ENCODE assay signal across 1 cellular context in genomic region chr3:58519668-58520402, GRCh38.
TF ChIP-seq lines count a peak whose summit lies in the region.

No MANE protein-coding gene starts in this region.

TF ChIP-seq in HepG2, 621 proteins besides CTCF, POLR2A, EP300 and RAD21 (continued from another document and continues in another):
- TF ChIP-seq, protein P1, sequence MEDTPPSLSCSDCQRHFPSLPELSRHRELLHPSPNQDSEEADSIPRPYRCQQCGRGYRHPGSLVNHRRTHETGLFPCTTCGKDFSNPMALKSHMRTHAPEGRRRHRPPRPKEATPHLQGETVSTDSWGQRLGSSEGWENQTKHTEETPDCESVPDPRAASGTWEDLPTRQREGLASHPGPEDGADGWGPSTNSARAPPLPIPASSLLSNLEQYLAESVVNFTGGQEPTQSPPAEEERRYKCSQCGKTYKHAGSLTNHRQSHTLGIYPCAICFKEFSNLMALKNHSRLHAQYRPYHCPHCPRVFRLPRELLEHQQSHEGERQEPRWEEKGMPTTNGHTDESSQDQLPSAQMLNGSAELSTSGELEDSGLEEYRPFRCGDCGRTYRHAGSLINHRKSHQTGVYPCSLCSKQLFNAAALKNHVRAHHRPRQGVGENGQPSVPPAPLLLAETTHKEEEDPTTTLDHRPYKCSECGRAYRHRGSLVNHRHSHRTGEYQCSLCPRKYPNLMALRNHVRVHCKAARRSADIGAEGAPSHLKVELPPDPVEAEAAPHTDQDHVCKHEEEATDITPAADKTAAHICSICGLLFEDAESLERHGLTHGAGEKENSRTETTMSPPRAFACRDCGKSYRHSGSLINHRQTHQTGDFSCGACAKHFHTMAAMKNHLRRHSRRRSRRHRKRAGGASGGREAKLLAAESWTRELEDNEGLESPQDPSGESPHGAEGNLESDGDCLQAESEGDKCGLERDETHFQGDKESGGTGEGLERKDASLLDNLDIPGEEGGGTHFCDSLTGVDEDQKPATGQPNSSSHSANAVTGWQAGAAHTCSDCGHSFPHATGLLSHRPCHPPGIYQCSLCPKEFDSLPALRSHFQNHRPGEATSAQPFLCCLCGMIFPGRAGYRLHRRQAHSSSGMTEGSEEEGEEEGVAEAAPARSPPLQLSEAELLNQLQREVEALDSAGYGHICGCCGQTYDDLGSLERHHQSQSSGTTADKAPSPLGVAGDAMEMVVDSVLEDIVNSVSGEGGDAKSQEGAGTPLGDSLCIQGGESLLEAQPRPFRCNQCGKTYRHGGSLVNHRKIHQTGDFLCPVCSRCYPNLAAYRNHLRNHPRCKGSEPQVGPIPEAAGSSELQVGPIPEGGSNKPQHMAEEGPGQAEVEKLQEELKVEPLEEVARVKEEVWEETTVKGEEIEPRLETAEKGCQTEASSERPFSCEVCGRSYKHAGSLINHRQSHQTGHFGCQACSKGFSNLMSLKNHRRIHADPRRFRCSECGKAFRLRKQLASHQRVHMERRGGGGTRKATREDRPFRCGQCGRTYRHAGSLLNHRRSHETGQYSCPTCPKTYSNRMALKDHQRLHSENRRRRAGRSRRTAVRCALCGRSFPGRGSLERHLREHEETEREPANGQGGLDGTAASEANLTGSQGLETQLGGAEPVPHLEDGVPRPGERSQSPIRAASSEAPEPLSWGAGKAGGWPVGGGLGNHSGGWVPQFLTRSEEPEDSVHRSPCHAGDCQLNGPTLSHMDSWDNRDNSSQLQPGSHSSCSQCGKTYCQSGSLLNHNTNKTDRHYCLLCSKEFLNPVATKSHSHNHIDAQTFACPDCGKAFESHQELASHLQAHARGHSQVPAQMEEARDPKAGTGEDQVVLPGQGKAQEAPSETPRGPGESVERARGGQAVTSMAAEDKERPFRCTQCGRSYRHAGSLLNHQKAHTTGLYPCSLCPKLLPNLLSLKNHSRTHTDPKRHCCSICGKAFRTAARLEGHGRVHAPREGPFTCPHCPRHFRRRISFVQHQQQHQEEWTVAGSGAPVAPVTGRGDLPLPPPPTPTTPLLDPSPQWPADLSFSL (CRISPR knock-in tag; IDR thresholded peaks at IDR 0.05) = no peak
- TF ChIP-seq HIC2 (CRISPR knock-in tag; IDR thresholded peaks at IDR 0.05; ENCODE audit: low read depth) = no peak
- TF ChIP-seq ZNF546 (CRISPR knock-in tag; conservative IDR thresholded peaks at IDR 0.05) = no peak
- TF ChIP-seq KDM2A (CRISPR knock-in tag; IDR thresholded peaks at IDR 0.05; ENCODE audit: borderline replicate concordance, low read depth) = 0 out of 2 replicates have a peak, but pooled peaks have one; percentile 15
- peak; percentile 50; the same call in 1 of the 2 replicates for TF ChIP-seq ELF3 (CRISPR knock-in tag; IDR thresholded peaks at IDR 0.05)
- no peak for TF ChIP-seq FOXK2 (IDR thresholded peaks at IDR 0.05)
- TF ChIP-seq ATF4 (CRISPR knock-in tag; IDR thresholded peaks at IDR 0.05) = no peak
- TF ChIP-seq, protein P2, sequence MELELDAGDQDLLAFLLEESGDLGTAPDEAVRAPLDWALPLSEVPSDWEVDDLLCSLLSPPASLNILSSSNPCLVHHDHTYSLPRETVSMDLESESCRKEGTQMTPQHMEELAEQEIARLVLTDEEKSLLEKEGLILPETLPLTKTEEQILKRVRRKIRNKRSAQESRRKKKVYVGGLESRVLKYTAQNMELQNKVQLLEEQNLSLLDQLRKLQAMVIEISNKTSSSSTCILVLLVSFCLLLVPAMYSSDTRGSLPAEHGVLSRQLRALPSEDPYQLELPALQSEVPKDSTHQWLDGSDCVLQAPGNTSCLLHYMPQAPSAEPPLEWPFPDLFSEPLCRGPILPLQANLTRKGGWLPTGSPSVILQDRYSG (CRISPR knock-in tag; IDR thresholded peaks at IDR 0.05) = no peak
- no peak for TF ChIP-seq ZNF225 (CRISPR knock-in tag; IDR thresholded peaks at IDR 0.05)
- no peak for TF ChIP-seq DMTF1 (CRISPR knock-in tag; IDR thresholded peaks at IDR 0.05)
- TF ChIP-seq ZNF484 (CRISPR knock-in tag; IDR thresholded peaks at IDR 0.05; ENCODE audit: borderline replicate concordance, low read depth) = no peak
- TF ChIP-seq, protein P3, sequence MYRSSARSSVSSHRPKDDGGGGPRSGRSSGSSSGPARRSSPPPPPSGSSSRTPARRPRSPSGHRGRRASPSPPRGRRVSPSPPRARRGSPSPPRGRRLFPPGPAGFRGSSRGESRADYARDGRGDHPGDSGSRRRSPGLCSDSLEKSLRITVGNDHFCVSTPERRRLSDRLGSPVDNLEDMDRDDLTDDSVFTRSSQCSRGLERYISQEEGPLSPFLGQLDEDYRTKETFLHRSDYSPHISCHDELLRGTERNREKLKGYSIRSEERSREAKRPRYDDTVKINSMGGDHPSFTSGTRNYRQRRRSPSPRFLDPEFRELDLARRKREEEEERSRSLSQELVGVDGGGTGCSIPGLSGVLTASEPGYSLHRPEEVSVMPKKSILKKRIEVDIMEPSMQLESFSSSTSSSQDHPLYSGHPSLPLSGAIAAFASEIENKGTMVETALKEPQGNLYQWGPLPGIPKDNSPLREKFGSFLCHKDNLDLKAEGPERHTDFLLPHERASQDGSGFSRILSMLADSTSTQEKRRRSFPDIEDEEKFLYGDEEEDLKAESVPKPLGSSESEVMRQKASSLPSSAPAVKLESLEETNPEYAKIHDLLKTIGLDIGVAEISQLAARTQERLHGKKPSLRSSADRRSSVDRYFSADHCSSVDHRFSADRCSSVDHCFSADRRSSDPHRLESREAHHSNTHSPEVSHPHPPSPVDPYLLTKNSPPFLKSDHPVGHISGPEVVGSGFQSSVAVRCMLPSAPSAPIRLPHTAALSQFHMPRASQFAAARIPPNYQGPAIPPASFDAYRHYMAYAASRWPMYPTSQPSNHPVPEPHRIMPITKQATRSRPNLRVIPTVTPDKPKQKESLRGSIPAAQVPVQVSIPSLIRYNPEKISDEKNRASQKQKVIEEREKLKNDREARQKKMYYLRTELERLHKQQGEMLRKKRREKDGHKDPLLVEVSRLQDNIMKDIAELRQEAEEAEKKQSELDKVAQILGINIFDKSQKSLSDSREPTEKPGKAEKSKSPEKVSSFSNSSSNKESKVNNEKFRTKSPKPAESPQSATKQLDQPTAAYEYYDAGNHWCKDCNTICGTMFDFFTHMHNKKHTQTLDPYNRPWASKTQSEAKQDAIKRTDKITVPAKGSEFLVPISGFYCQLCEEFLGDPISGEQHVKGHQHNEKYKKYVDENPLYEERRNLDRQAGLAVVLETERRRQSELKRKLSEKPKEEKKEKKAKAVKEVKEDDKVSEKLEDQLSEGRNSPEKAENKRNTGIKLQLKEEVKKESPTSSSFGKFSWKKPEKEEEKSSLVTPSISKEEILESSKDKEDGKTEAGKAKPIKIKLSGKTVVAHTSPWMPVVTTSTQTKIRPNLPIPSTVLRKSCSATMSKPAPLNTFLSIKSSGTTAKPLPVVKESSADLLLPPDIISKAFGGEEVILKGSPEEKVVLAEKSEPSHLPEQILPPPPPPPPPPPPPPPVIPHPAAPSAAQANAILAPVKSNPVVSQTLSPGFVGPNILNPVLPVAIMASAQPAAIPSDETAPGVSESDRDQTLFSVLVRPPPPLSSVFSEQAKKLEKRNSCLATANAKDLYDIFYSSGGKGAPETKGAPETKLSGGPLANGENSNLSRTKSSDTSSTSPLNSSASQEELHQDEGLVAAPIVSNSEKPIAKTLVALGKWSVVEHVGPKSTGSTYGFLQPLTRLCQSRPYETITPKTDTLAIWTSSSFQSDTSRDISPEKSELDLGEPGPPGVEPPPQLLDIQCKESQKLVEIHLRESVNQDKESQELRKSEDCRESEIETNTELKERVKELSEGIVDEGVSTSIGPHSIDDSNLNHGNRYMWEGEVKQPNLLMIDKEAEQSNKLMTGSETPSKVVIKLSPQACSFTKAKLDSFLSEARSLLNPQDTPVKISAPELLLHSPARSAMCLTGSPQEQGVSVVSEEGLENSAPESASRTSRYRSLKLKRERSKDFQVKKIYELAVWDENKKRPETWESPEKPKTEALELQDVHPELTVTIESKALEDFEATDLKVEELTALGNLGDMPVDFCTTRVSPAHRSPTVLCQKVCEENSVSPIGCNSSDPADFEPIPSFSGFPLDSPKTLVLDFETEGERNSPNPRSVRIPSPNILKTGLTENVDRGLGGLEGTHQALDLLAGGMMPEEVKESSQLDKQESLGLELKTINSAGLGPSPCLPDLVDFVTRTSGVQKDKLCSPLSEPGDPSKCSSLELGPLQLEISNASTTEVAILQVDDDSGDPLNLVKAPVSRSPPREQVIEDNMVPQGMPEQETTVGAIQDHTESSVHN (CRISPR knock-in tag; IDR thresholded peaks at IDR 0.05) = peak; percentile 71; the same call in 1 of the 2 replicates
- TF ChIP-seq, protein P4, sequence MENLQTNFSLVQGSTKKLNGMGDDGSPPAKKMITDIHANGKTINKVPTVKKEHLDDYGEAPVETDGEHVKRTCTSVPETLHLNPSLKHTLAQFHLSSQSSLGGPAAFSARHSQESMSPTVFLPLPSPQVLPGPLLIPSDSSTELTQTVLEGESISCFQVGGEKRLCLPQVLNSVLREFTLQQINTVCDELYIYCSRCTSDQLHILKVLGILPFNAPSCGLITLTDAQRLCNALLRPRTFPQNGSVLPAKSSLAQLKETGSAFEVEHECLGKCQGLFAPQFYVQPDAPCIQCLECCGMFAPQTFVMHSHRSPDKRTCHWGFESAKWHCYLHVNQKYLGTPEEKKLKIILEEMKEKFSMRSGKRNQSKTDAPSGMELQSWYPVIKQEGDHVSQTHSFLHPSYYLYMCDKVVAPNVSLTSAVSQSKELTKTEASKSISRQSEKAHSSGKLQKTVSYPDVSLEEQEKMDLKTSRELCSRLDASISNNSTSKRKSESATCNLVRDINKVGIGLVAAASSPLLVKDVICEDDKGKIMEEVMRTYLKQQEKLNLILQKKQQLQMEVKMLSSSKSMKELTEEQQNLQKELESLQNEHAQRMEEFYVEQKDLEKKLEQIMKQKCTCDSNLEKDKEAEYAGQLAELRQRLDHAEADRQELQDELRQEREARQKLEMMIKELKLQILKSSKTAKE (CRISPR knock-in tag; IDR thresholded peaks at IDR 0.05; ENCODE audit: borderline replicate concordance) = 0 out of 2 replicates have a peak, but pooled peaks have one; percentile 18
- no peak for TF ChIP-seq KDM5B (CRISPR knock-in tag; IDR thresholded peaks at IDR 0.05; ENCODE audit: borderline replicate concordance)
- no peak for TF ChIP-seq ZNF3 (CRISPR knock-in tag; IDR thresholded peaks at IDR 0.05)
- TF ChIP-seq EEA1 (CRISPR knock-in tag; IDR thresholded peaks at IDR 0.05; ENCODE audit: borderline replicate concordance) = no peak
- no peak for TF ChIP-seq SP1 (IDR thresholded peaks at IDR 0.05)
- no peak for TF ChIP-seq SP1 (CRISPR knock-in tag; IDR thresholded peaks at IDR 0.05)
- peak; percentile 37; the same call in 1 of the 2 replicates for TF ChIP-seq ZNF792 (CRISPR knock-in tag; IDR thresholded peaks at IDR 0.05)
- no peak; the same call in 1 of the 2 replicates for TF ChIP-seq ARID3A (IDR thresholded peaks at IDR 0.05; ENCODE audit: low read depth, low read length)
- peak; percentile 47; the same call in 1 of the 2 replicates for TF ChIP-seq CREM (IDR thresholded peaks at IDR 0.05)
- TF ChIP-seq CREM (CRISPR knock-in tag; IDR thresholded peaks at IDR 0.05) = no peak
- no peak for TF ChIP-seq ZNF678 (CRISPR knock-in tag; IDR thresholded peaks at IDR 0.05)
- TF ChIP-seq TRAFD1 (CRISPR knock-in tag; IDR thresholded peaks at IDR 0.05; ENCODE audit: borderline replicate concordance) = no peak
- TF ChIP-seq ZNF496 (CRISPR knock-in tag; IDR thresholded peaks at IDR 0.05; ENCODE audit: insufficient replicate concordance) = no peak
